ENCODE assay signal across 8 cellular contexts in the genomic region with DNA sequence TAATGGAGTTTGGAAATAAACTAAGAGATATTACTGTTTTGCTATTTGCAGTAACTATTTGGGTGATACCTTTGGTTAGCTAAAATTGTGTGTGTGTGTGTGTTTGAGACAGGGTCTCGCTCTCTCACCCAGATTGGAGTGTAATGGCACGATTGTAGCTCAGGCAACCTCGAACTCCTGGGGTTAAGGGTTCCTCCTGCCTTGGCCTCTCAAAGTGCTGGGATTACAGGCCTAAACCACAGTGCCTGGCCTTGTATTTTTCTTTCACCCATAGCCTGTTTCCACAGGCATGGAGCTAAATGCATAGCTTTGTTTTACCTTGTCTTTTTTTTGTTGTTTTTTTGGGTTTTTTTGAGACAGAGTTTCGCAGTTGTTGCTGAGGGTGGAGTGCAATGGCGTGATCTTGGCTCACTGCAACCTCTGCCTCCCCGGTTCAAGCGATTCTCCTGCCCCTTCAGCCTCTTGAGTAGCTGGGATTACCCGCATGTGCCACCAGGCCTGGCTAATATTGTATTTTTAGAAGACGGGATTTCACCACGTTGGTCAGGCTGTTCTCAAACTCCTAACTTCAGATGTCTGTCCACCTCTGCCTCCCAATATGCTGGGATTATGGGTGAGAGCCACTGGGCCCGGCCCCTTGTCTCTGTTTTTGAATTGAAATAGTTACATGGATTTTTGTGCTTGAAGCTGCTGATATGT. TPM values are rescaled to one million over a fixed set of nuclear protein-coding genes. Genes with fewer than 3 reads are reported as not detected.
DNase-seq lines count a peak whose midpoint lies in the region; ATAC-seq, FAIRE-seq and TF ChIP-seq lines count a peak whose summit lies in the region.

No MANE protein-coding gene starts in this region.

- DNase-seq in GM12891 (ENCODE audit: insufficient read length, low spot score) (no peak), WTC11 (ENCODE audit: low spot score) (no peak), foreskin fibroblast (no peak), retinal pigment epithelial cell (ENCODE audit: low read depth) (no peak), NCI-H524 (lab: John Stamatoyannopoulos, UW) (no peak), GM10248 (ENCODE audit: extremely low spot score) (no peak), KBM-7 (no peak)

- peak overlapping the region; percentile 97 for H3K4me3 Mint-ChIP-seq in WTC11

- POLR2A ChIA-PET in WTC11 (lab: Charles Lee), result no interaction called here
- POLR2A ChIA-PET in GM10248 (lab: Yijun Ruan, JAX), result no interaction called here

- CTCF ChIA-PET in WTC11 (lab: Charles Lee) (interaction anchor here (0.5 to 1.2 kb wide), 3 partner anchors 12 to 41 kb away, joined by 3 read pairs; no protein-coding TSS in a partner anchor), GM10248 (lab: Yijun Ruan, JAX) (interaction anchor here (0.7 to 1.7 kb wide), 3 partner anchors 8 to 41 kb away, joined by 3 to 4 read pairs (median 3); no protein-coding TSS in a partner anchor)

- TF ChIP-seq POLR2A in GM12891 (IDR thresholded peaks at IDR 0.05; ENCODE audit: low read depth, low read length), result no peak

- FAIRE-seq in GM12891 (lab: Jason Lieb, UNC), result peak; percentile 5

- H3K27ac Mint-ChIP-seq in WTC11, result peak overlapping the region; percentile 16

- peaks cover 53% of the 10 kb centered on the region for H3K4me1 Mint-ChIP-seq in WTC11

- peak overlapping the region; percentile 20 to 95 for H3K4me3 ChIP-seq in foreskin fibroblast (ENCODE audit: low read depth in 1 of 2, low read length in 2 of 2)
- peak overlapping the region; percentile 8 for H3K4me3 ChIP-seq in retinal pigment epithelial cell (ENCODE audit: low read length)

- ATAC-seq in WTC11, result no peak; the same call in 1 of the 2 replicates
- ATAC-seq in HG03135 (IDR thresholded peaks at IDR 0.05; ENCODE audit: unreplicated experiment), result no peak

- H3K36me3 Mint-ChIP-seq in WTC11, result peaks cover 45% of the 10 kb centered on the region

- no peaks in the 10 kb centered on the region for H3K9me3 Mint-ChIP-seq in WTC11

- no peaks in the 10 kb centered on the region for H3K27me3 Mint-ChIP-seq in WTC11 (ENCODE audit: low read depth)

- TF ChIP-seq CTCF in WTC11 (IDR thresholded peaks at IDR 0.05), result no peak
- TF ChIP-seq CTCF in foreskin fibroblast (IDR thresholded peaks at IDR 0.05; ENCODE audit: low read depth, low read length), result no peak
- TF ChIP-seq CTCF in retinal pigment epithelial cell (conservative IDR thresholded peaks at IDR 0.05; ENCODE audit: low read depth, low read length), result no peak
- no peak for TF ChIP-seq CTCF in GM10248 (IDR thresholded peaks at IDR 0.05; ENCODE audit: control extremely low read depth, extremely low read depth, low read depth, missing control alignments)

- in situ Hi-C loops in KBM-7 (cut with MboI; ENCODE audit: low pct_unique_long_range_greater_than_20kb, low sequenced_read_pairs), result no loop called here

TF ChIP-seq in GM12891, 5 proteins besides CTCF, POLR2A, EP300 and RAD21:
- TF ChIP-seq PAX5 (IDR thresholded peaks at IDR 0.05; ENCODE audit: insufficient read depth, low read length, severe bottlenecking) (no peak), POU2F2 (IDR thresholded peaks at IDR 0.05; ENCODE audit: low read depth, low read length) (0 out of 2 replicates have a peak, but pooled peaks have one; percentile 18)
TF ChIP-seq in GM12891: peak in this region for 1.

TF ChIP-seq in WTC11, 78 proteins besides CTCF, POLR2A, EP300 and RAD21:
- TF ChIP-seq TP53 (CRISPR knock-in tag; IDR thresholded peaks at IDR 0.05), result no peak
- TF ChIP-seq CREB1 (CRISPR knock-in tag; IDR thresholded peaks at IDR 0.05), result no peak
- TF ChIP-seq, protein P1, sequence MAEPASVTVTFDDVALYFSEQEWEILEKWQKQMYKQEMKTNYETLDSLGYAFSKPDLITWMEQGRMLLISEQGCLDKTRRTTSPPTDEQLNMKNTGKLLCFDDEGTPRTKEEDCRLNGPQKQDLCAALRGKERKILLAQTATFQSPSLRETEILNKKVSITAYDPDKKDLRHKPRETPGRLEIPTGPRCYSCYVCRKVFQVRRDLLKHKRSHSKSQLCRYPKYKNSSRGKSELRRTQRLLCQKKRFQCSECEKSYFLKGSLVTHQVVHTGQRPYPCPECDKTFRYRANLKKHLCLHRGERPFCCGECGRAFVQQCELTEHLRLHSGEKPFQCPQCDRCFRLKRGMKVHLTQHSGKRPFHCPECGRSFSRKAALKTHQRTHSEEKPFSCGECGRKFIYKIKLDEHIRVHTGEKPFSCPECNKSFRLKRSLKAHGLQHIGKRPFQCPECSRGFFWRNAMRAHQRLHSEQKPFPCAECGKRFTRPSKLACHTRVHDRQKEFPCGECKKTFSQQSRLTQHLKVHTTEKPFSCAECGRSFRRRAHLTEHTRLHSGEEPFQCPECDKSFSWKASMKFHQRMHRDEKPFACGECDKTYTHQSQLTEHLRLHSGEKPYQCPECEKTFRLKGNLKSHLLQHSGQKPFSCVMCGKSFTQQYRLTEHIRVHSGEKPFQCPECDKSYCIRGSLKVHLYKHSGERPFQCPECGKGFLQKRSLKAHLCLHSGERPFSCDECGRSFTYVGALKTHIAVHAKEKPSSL (CRISPR knock-in tag; conservative IDR thresholded peaks at IDR 0.05), result no peak
- TF ChIP-seq ZNF317 (CRISPR knock-in tag; IDR thresholded peaks at IDR 0.05; ENCODE audit: borderline replicate concordance, low read depth), result no peak
- TF ChIP-seq, protein P2, sequence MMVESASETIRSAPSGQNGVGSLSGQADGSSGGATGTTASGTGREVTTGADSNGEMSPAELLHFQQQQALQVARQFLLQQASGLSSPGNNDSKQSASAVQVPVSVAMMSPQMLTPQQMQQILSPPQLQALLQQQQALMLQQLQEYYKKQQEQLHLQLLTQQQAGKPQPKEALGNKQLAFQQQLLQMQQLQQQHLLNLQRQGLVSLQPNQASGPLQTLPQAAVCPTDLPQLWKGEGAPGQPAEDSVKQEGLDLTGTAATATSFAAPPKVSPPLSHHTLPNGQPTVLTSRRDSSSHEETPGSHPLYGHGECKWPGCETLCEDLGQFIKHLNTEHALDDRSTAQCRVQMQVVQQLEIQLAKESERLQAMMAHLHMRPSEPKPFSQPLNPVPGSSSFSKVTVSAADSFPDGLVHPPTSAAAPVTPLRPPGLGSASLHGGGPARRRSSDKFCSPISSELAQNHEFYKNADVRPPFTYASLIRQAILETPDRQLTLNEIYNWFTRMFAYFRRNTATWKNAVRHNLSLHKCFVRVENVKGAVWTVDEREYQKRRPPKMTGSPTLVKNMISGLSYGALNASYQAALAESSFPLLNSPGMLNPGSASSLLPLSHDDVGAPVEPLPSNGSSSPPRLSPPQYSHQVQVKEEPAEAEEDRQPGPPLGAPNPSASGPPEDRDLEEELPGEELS (CRISPR knock-in tag; IDR thresholded peaks at IDR 0.05), result no peak
- no peak for TF ChIP-seq ELF4 (CRISPR knock-in tag; IDR thresholded peaks at IDR 0.05; ENCODE audit: low read depth)
- no peak for TF ChIP-seq OVOL2 (CRISPR knock-in tag; IDR thresholded peaks at IDR 0.05; ENCODE audit: borderline replicate concordance)
- TF ChIP-seq, protein P3, sequence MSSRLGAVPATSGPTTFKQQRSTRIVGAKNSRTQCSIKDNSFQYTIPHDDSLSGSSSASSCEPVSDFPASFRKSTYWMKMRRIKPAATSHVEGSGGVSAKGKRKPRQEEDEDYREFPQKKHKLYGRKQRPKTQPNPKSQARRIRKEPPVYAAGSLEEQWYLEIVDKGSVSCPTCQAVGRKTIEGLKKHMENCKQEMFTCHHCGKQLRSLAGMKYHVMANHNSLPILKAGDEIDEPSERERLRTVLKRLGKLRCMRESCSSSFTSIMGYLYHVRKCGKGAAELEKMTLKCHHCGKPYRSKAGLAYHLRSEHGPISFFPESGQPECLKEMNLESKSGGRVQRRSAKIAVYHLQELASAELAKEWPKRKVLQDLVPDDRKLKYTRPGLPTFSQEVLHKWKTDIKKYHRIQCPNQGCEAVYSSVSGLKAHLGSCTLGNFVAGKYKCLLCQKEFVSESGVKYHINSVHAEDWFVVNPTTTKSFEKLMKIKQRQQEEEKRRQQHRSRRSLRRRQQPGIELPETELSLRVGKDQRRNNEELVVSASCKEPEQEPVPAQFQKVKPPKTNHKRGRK (CRISPR knock-in tag; IDR thresholded peaks at IDR 0.05; ENCODE audit: borderline replicate concordance), result no peak
- TF ChIP-seq EMX1 (CRISPR knock-in tag; IDR thresholded peaks at IDR 0.05), result no peak
- no peak for TF ChIP-seq JAZF1 (CRISPR knock-in tag; IDR thresholded peaks at IDR 0.05)
- TF ChIP-seq, protein P4, sequence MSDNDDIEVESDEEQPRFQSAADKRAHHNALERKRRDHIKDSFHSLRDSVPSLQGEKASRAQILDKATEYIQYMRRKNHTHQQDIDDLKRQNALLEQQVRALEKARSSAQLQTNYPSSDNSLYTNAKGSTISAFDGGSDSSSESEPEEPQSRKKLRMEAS (CRISPR knock-in tag; IDR thresholded peaks at IDR 0.05), result no peak
- TF ChIP-seq MXD4 (CRISPR knock-in tag; IDR thresholded peaks at IDR 0.05; ENCODE audit: borderline replicate concordance), result no peak
- TF ChIP-seq KAT7 (CRISPR knock-in tag; IDR thresholded peaks at IDR 0.05; ENCODE audit: borderline replicate concordance), result no peak
- no peak for TF ChIP-seq ZNF671 (CRISPR knock-in tag; IDR thresholded peaks at IDR 0.05)
- TF ChIP-seq FOXJ3 (CRISPR knock-in tag; IDR thresholded peaks at IDR 0.05; ENCODE audit: borderline replicate concordance), result no peak
TF ChIP-seq in WTC11: peak in this region for 0.

RNA-seq across cellular contexts. Expression of a gene that starts 5.6 kb away (rescaled TPM):
- polyA plus RNA-seq in GM12891 (2012; ENCODE audit: low read depth, missing spikeins), result 31.2 TPM
- total RNA-seq in WTC11 (2021), result 100 to 106 TPM (median 104 TPM) in 3 replicates
